In the genomic region with DNA sequence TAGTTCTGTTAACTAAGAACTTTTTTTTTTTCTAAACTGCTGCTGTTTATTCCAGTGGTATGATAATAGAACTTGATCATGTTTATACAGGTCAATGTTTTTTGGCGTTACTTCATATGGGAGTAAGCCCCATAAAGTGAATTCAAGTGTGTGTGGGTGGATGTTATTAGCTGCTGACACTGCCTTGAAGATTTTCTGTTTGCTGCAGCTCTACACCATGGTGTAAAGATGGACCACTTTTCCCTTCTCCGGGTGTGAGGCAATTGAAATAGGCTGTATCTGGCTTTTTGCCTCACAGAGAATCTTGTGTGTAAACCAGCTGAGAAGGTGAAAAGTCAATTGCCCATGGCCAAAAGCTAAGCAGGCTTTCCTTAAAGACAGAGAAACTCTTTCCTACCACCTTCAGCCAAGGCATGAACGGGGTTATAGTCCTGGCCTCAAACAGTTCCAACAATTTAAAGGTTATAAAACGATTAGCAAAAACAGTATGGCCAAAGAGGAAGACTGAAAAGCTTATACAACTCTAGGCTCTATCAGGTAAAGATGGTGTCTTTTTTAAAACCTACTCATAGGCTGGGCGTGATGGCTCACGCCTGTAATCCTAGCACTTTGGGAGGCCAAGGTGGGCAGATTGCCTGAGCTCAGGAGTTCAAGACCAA, we compare ENCODE assay signal across 15 cellular contexts. TPM values are rescaled to one million over a fixed set of nuclear protein-coding genes. Genes with fewer than 3 reads are reported as not detected.
DNase-seq lines count a peak whose midpoint lies in the region; ATAC-seq and TF ChIP-seq lines count a peak whose summit lies in the region.
"Had no signal": no experiment of that assay in that cellular context is flagged by ENCODE, and none has a peak within 500 bp of the region (broad histone marks: within the 10 kb centered on the region; RNA-seq: fewer than 3 reads in every experiment).

No MANE protein-coding gene starts in this region.

- H3K27ac Mint-ChIP-seq in activated CD4-positive, alpha-beta T cell treated with anti-CD3 and anti-CD28 coated beads for 36 hours: peak overlapping the region; percentile 91
- H3K27ac Mint-ChIP-seq: activated naive CD8-positive, alpha-beta T cell had no signal

- dilution Hi-C loops in mammary epithelial cell (cut with HindIII; ENCODE audit: low sequenced_read_pairs): no loop called here

- no peak overlapping the region for H3K4me3 ChIP-seq in KMS-11 (IDR thresholded peaks at IDR 0.05; ENCODE audit: insufficient read depth, low read depth, low read length)
- no peak overlapping the region for H3K4me3 ChIP-seq in mammary epithelial cell (replicated peaks in 1 of 3; ENCODE audit: insufficient read depth in 1 of 3, low read depth in 2 of 3, low read length in 3 of 3)
- no peak overlapping the region for H3K4me3 ChIP-seq in mesodermal cell (ENCODE audit: extremely low read depth, insufficient read depth, low read length, poor library complexity, severe bottlenecking)
- H3K4me3 ChIP-seq: pancreas, thyroid gland had no signal

- BruUV-seq in mammary epithelial cell (replicated peaks; lab: Mats Ljungman, UMichigan): TSS peak; percentile 45

- in situ Hi-C loops in mammary epithelial cell (cut with MboI; ENCODE audit: low sequenced_read_pairs in 2 of 2): no loop called here

- H3K4me2 ChIP-seq in KMS-11: peak overlapping the region; percentile 60
- peak overlapping the region; percentile 31 for H3K4me2 ChIP-seq in mammary epithelial cell (ENCODE audit: insufficient read depth, low read depth, low read length)

- H3K4me1 Mint-ChIP-seq in activated CD4-positive, alpha-beta T cell treated with anti-CD3 and anti-CD28 coated beads for 36 hours: peaks cover 32% of the 10 kb centered on the region

- DNase-seq in activated CD4-positive, alpha-beta T cell treated with anti-CD3 and anti-CD28 coated beads for 36 hours: no peak
- DNase-seq in activated CD4-positive, alpha-beta T cell treated with anti-CD3 and anti-CD28 coated beads for 1 hour: no peak
- peak; percentile 16 for DNase-seq in mammary epithelial cell
- no peak for DNase-seq in GOT3 (lab: John Stamatoyannopoulos, UW)
- DNase-seq in cortex of kidney (lab: John Stamatoyannopoulos, UW): no peak
- DNase-seq: ACHN, midbrain, NCI-H187, pancreas, Right ventricle myocardium superior, thyroid gland had no signal

- TF ChIP-seq CTCF in KMS-11 (conservative IDR thresholded peaks at IDR 0.05; ENCODE audit: low read depth, low read length): no peak
- no peak for TF ChIP-seq CTCF in mammary epithelial cell (conservative IDR thresholded peaks at IDR 0.05 in 1 of 2, IDR thresholded peaks at IDR 0.05 in 1 of 2; ENCODE audit: extremely low read depth in 1 of 2, insufficient read depth in 1 of 2, low read depth in 1 of 2, low read length in 2 of 2)

- H3K9me3 ChIP-seq in mammary epithelial cell (replicated peaks; ENCODE audit: insufficient read depth, low read length): no peaks in the 10 kb centered on the region
- H3K9me3 ChIP-seq in mesodermal cell (ENCODE audit: control insufficient read depth, low read length): no peaks in the 10 kb centered on the region
- H3K9me3 ChIP-seq: pancreas, thyroid gland had no signal

- peak overlapping the region; percentile 34 for H3K27ac ChIP-seq in KMS-11
- no peak overlapping the region for H3K27ac ChIP-seq in mammary epithelial cell (ENCODE audit: insufficient read depth, low read depth, low read length)
- peak overlapping the region; percentile 45 for H3K27ac ChIP-seq in mesodermal cell (ENCODE audit: low read depth, low read length, severe bottlenecking)
- H3K27ac ChIP-seq: pancreas, thyroid gland had no signal

- H3K9ac ChIP-seq in KMS-11 (no peak overlapping the region), mammary epithelial cell (ENCODE audit: insufficient read depth, low read length) (no peak overlapping the region)

- peak overlapping the region; percentile 18 for H3K4me3 Mint-ChIP-seq in activated CD4-positive, alpha-beta T cell treated with anti-CD3 and anti-CD28 coated beads for 36 hours
- H3K4me3 Mint-ChIP-seq: activated naive CD8-positive, alpha-beta T cell had no signal

- H2AFZ ChIP-seq in KMS-11 (ENCODE audit: low read depth): peak overlapping the region; percentile 48
- H2AFZ ChIP-seq in mammary epithelial cell (ENCODE audit: low read depth, low read length): peak overlapping the region; percentile 60

- H3K27me3 ChIP-seq in KMS-11 (ENCODE audit: insufficient read depth, low read depth) (no peaks in the 10 kb centered on the region), mammary epithelial cell (ENCODE audit: insufficient read depth, low read length) (peaks cover 3% of the 10 kb centered on the region)
- H3K27me3 ChIP-seq: pancreas, thyroid gland had no signal

- H4K20me1 ChIP-seq in KMS-11 (ENCODE audit: insufficient read depth): no peaks in the 10 kb centered on the region
- no peaks in the 10 kb centered on the region for H4K20me1 ChIP-seq in mammary epithelial cell (ENCODE audit: insufficient read depth, low read length)

- peaks cover 25% of the 10 kb centered on the region for H3K4me1 ChIP-seq in KMS-11 (ENCODE audit: low read depth, poor library complexity, severe bottlenecking)
- peaks cover 11% of the 10 kb centered on the region for H3K4me1 ChIP-seq in mammary epithelial cell (ENCODE audit: insufficient read depth, low read length)
- peaks cover 14% of the 10 kb centered on the region for H3K4me1 ChIP-seq in mesodermal cell (ENCODE audit: control insufficient read depth, insufficient read depth, low read length, poor library complexity, severe bottlenecking)
- H3K4me1 ChIP-seq: pancreas, thyroid gland had no signal

- WGBS in mammary epithelial cell (ENCODE audit: low coverage, missing lambda C conversion rate): 56% methylated on average over 6 of the region's 6 CpGs
- 78 to 85% methylated on average over 4 to 5 of the region's 6 CpGs for WGBS in mesodermal cell (ENCODE audit: insufficient coverage in 2 of 2), 2 experiments

- POLR2A ChIA-PET in activated CD4-positive, alpha-beta T cell treated with anti-CD3 and anti-CD28 coated beads for 36 hours (lab: Charles Lee): interaction anchor here (0.6 to 1.2 kb wide), 6 partner anchors 23 to 867 kb away, joined by 3 to 6 read pairs (median 4); no protein-coding TSS in a partner anchor

- H3K36me3 Mint-ChIP-seq in activated CD4-positive, alpha-beta T cell treated with anti-CD3 and anti-CD28 coated beads for 36 hours (ENCODE audit: low read depth): no peaks in the 10 kb centered on the region
- H3K36me3 Mint-ChIP-seq: activated naive CD8-positive, alpha-beta T cell had no signal

- peak; percentile 6 for ATAC-seq in activated CD4-positive, alpha-beta T cell treated with anti-CD3 and anti-CD28 coated beads for 36 hours
- ATAC-seq in HG02981 (IDR thresholded peaks at IDR 0.05; ENCODE audit: unreplicated experiment): no peak

- CTCF ChIA-PET in activated CD4-positive, alpha-beta T cell treated with anti-CD3 and anti-CD28 coated beads for 36 hours (lab: Charles Lee): interaction anchor here (0.6 to 1.5 kb wide), 9 partner anchors 11 to 732 kb away, joined by 3 to 6 read pairs (median 3); a partner anchor contains a TSS
- CTCF ChIA-PET in mammary epithelial cell (lab: Charles Lee; ENCODE audit: low non-redundant PET): interaction anchor here (0.6 kb wide), 1 partner anchor 93 kb away, joined by 3 read pairs; no protein-coding TSS in a partner anchor

- H3K36me3 ChIP-seq in KMS-11 (ENCODE audit: insufficient read depth) (no peaks in the 10 kb centered on the region), mammary epithelial cell (ENCODE audit: insufficient read depth, low read length) (no peaks in the 10 kb centered on the region), mesodermal cell (ENCODE audit: control insufficient read depth, insufficient read depth, low read length) (no peaks in the 10 kb centered on the region)
- H3K36me3 ChIP-seq: pancreas, thyroid gland had no signal

- H3K79me2 ChIP-seq in KMS-11 (ENCODE audit: insufficient read depth, low read depth) (no peaks in the 10 kb centered on the region), mammary epithelial cell (ENCODE audit: insufficient read depth, low read length) (no peaks in the 10 kb centered on the region)

- H3K27me3 Mint-ChIP-seq in activated CD4-positive, alpha-beta T cell treated with anti-CD3 and anti-CD28 coated beads for 36 hours: no peaks in the 10 kb centered on the region
- H3K27me3 Mint-ChIP-seq: activated naive CD8-positive, alpha-beta T cell had no signal

- intact Hi-C loops in activated CD4-positive, alpha-beta T cell treated with anti-CD3 and anti-CD28 coated beads for 36 hours (cut with DNase I, micrococcal nuclease): loop anchor here (1.0 to 10.0 kb wide), 7 partner anchors 29 to 867 kb away; a partner anchor contains a TSS
- intact Hi-C loops in mammary epithelial cell (cut with micrococcal nuclease): no loop called here

- no peaks in the 10 kb centered on the region for H3K9me3 Mint-ChIP-seq in activated CD4-positive, alpha-beta T cell treated with anti-CD3 and anti-CD28 coated beads for 36 hours (ENCODE audit: low read depth)

RNA-seq across cellular contexts. Expression of a gene that starts 33.9 kb away (rescaled TPM):
- total RNA-seq in activated CD4-positive, alpha-beta T cell treated with anti-CD3 and anti-CD28 coated beads for 36 hours: 1 to 10 TPM; 4.5 to 5.2 TPM
- 10 to 100 TPM; 22.5 to 48.2 TPM for total RNA-seq in mammary epithelial cell
- 5.7 TPM for polyA plus RNA-seq in mammary epithelial cell
- 31.9 TPM for polyA minus RNA-seq in mammary epithelial cell
- 13.5 TPM for polyA plus RNA-seq in mesodermal cell (2013, experiment 1 of 2)
- polyA plus RNA-seq in mesodermal cell (2013, experiment 2 of 2): 12.8 TPM
